In the genomic region with DNA sequence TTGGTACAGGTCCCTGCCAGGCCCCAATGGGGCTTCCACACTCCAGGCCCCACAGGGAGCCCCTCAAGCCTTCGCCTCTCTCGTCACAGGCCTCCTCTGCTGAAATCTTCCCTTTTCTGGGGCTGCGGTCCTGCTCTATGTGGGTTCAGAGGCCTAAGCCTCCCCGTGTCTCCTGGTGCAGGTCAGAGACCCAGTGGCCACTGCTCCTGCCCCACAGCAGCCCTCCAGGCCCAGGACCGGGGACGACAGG, we compare ENCODE assay signal across 9 cellular contexts. TPM values are rescaled to one million over a fixed set of nuclear protein-coding genes. Genes with fewer than 3 reads are reported as not detected.
DNase-seq lines count a peak whose midpoint lies in the region; ATAC-seq, FAIRE-seq and TF ChIP-seq lines count a peak whose summit lies in the region.
"Had no signal": no experiment of that assay in that cellular context is flagged by ENCODE, and none has a peak within 500 bp of the region (broad histone marks: within the 10 kb centered on the region; RNA-seq: fewer than 3 reads in every experiment).

No MANE protein-coding gene starts in this region.

- intact Hi-C loops in CD8-positive, alpha-beta T cell (cut with DNase I, micrococcal nuclease): loop anchor here in 1 of 2 experiments (2.0 kb wide), 2 partner anchors 14 to 26 kb away; no protein-coding TSS in a partner anchor
- intact Hi-C loops in prostate gland (cut with DNase I): no loop called here

- H3K23ac ChIP-seq in H1 (ENCODE audit: insufficient read length): no peak overlapping the region

- no peaks in the 10 kb centered on the region for H3K9me3 ChIP-seq in CD8-positive, alpha-beta T cell (ENCODE audit: low read length)
- H3K9me3 ChIP-seq in Karpas-422 (ENCODE audit: low read length) (no peaks in the 10 kb centered on the region), H1 (ENCODE audit: insufficient read depth in 2 of 2, low read depth in 1 of 2, low read length in 1 of 2) (peaks cover 4% of the 10 kb centered on the region in 2 experiments; a peak in 1 of 4 replicates), prostate gland (no peaks in the 10 kb centered on the region)

- H3K18ac ChIP-seq in H1 (ENCODE audit: extremely low read depth, low read length): peak overlapping the region; percentile 78; the same call in 1 of the 2 replicates

- no peaks in the 10 kb centered on the region for H3K36me3 Mint-ChIP-seq in CD8-positive, alpha-beta T cell

- H4K8ac ChIP-seq in H1 (ENCODE audit: extremely low read depth, insufficient read depth, low read length): peak overlapping the region; percentile 62; the same call in 1 of the 2 replicates

- H3K27ac ChIP-seq in CD8-positive, alpha-beta T cell (ENCODE audit: low read depth, low read length): peak overlapping the region; percentile 69
- H3K27ac ChIP-seq in Karpas-422 (ENCODE audit: low read length) (no peak overlapping the region), H1 (ENCODE audit: low read depth, low read length) (no peak overlapping the region), prostate gland (peak overlapping the region; percentile 78 to 83)

- TF ChIP-seq POLR2A in H1 (IDR thresholded peaks at IDR 0.05; ENCODE audit: control extremely low read depth in 1 of 2, low read depth in 2 of 2, low read length in 2 of 2): no peak
- no peak for TF ChIP-seq POLR2A in prostate gland (IDR thresholded peaks at IDR 0.05)

- no peak for TF ChIP-seq RAD21 in H1 (IDR thresholded peaks at IDR 0.05 in 1 of 2, conservative IDR thresholded peaks at IDR 0.05 in 1 of 2; ENCODE audit: low read depth in 2 of 2, low read length in 2 of 2)

- H3K79me1 ChIP-seq in H1 (ENCODE audit: low read depth, low read length): no peaks in the 10 kb centered on the region

- peaks cover 80% of the 10 kb centered on the region for H3K4me1 ChIP-seq in CD8-positive, alpha-beta T cell (ENCODE audit: insufficient read depth, low read length)
- H3K4me1 ChIP-seq in Karpas-422 (ENCODE audit: low read length) (peaks cover 12% of the 10 kb centered on the region), H1 (replicated peaks in 1 of 4; ENCODE audit: control insufficient read depth in 3 of 4, insufficient read depth in 4 of 4, low read length in 3 of 4) (peaks cover 0 to 14% (median 2%) of the 10 kb centered on the region in 4 experiments; a peak in 4 of 7 replicates), prostate gland (replicated peaks) (peaks cover 3% of the 10 kb centered on the region)

- H3K14ac ChIP-seq in H1 (ENCODE audit: insufficient read length): no peak overlapping the region

- H3K4me1 Mint-ChIP-seq in CD8-positive, alpha-beta T cell (ENCODE audit: low read depth): peaks cover 71% of the 10 kb centered on the region

- H3K79me2 ChIP-seq in Karpas-422 (ENCODE audit: low read length) (no peaks in the 10 kb centered on the region), H1 (ENCODE audit: control insufficient read depth in 1 of 2, insufficient read depth in 2 of 2, low read length in 2 of 2) (no peaks in the 10 kb centered on the region)

- no peak overlapping the region for H2AK5ac ChIP-seq in H1 (ENCODE audit: low read depth, low read length)

- peak overlapping the region; percentile 64; the same call in 1 of the 2 replicates for H2BK12ac ChIP-seq in H1 (ENCODE audit: low read depth, low read length)

- peak in 1 of 7 experiments; percentile 13 for DNase-seq in CD8-positive, alpha-beta T cell
- no peak for DNase-seq in Karpas-422
- peak in 1 of 2 experiments; percentile 43 for DNase-seq in H1 (ENCODE audit: low read depth in 1 of 2, low spot score in 2 of 2)
- DNase-seq in prostate gland (ENCODE audit: low spot score): no peak
- DNase-seq in NCI-H1417 treated with DMSO at 0.1 percent for 48 hours (lab: John Stamatoyannopoulos, UW): no peak
- DNase-seq: NCI-H2029 treated with DMSO at 0.1 percent for 48 hours had no signal

- H3K27me3 ChIP-seq in CD8-positive, alpha-beta T cell (ENCODE audit: insufficient read depth, low read length): no peaks in the 10 kb centered on the region
- H3K27me3 ChIP-seq in Karpas-422 (ENCODE audit: low read length): no peaks in the 10 kb centered on the region
- H3K27me3 ChIP-seq in H1 (replicated peaks in 1 of 4; ENCODE audit: control insufficient read depth in 3 of 4, extremely low read depth in 1 of 4, insufficient read depth in 3 of 4, low read length in 3 of 4): no peaks in the 10 kb centered on the region
- H3K27me3 ChIP-seq in prostate gland (replicated peaks; ENCODE audit: insufficient read depth): no peaks in the 10 kb centered on the region

- peak overlapping the region; percentile 95 for H3K27ac Mint-ChIP-seq in CD8-positive, alpha-beta T cell

- no peaks in the 10 kb centered on the region for H3K9me2 ChIP-seq in Karpas-422 (replicated peaks; ENCODE audit: insufficient read depth, low read length)

- H2BK20ac ChIP-seq in H1 (ENCODE audit: low read length): peak overlapping the region; percentile 26; the same call in 1 of the 2 replicates

- peak overlapping the region; percentile 42 for H3K56ac ChIP-seq in H1 (replicated peaks; ENCODE audit: insufficient read length, low read depth, low read length)

- H3K9me3 Mint-ChIP-seq in CD8-positive, alpha-beta T cell: no peaks in the 10 kb centered on the region

- no peak overlapping the region for H2BK120ac ChIP-seq in H1 (replicated peaks; ENCODE audit: low read depth, low read length)

- H3K4me3 Mint-ChIP-seq in CD8-positive, alpha-beta T cell: peak overlapping the region; percentile 50

- H3K4me3 ChIP-seq in CD8-positive, alpha-beta T cell (ENCODE audit: low read depth, low read length): peak overlapping the region; percentile 6
- H3K4me3 ChIP-seq in Karpas-422 (ENCODE audit: low read length) (no peak overlapping the region), H1 (ENCODE audit: extremely low read depth in 1 of 4, insufficient read depth in 2 of 4, low read depth in 3 of 4, low read length in 4 of 4) (no peak overlapping the region), prostate gland (no peak overlapping the region)

- CTCF ChIA-PET in CD8-positive, alpha-beta T cell (lab: Charles Lee): interaction anchor here (0.6 to 2.3 kb wide), 3 partner anchors 9 to 25 kb away, joined by 4 to 8 read pairs (median 7); no protein-coding TSS in a partner anchor
- CTCF ChIA-PET in H1 (lab: Charles Lee; ENCODE audit: partially characterized antibody): interaction anchor here (2.4 kb wide), 1 partner anchor 10 kb away, joined by 6 read pairs; no protein-coding TSS in a partner anchor

- H2AFZ ChIP-seq in Karpas-422 (ENCODE audit: low read length) (peak overlapping the region; percentile 69; the same call in 1 of the 2 replicates), H1 (ENCODE audit: low read length) (no peak overlapping the region)

- no peaks in the 10 kb centered on the region for H4K20me1 ChIP-seq in Karpas-422 (ENCODE audit: insufficient read depth, low read depth, low read length)
- no peaks in the 10 kb centered on the region for H4K20me1 ChIP-seq in H1 (replicated peaks in 1 of 2; ENCODE audit: control insufficient read depth in 1 of 2, insufficient read depth in 2 of 2, low read length in 2 of 2)

- WGBS in H1 (ENCODE audit: extremely low coverage in 1 of 2, insufficient coverage in 1 of 2, insufficient read length in 1 of 2, insufficient replicate concordance in 2 of 2, low coverage in 1 of 2, low lambda C conversion rate in 2 of 2, missing lambda C conversion rate in 1 of 2), 2 experiments: 86% methylated on average over 6 of the region's 6 CpGs; no CpG with 5 or more reads in 1 of the 2 experiments
- WGBS in prostate gland: 79% methylated on average over 6 of the region's 6 CpGs

- H3K27me3 Mint-ChIP-seq in CD8-positive, alpha-beta T cell (ENCODE audit: low read depth): no peaks in the 10 kb centered on the region

- peak overlapping the region; percentile 93 for H4K91ac ChIP-seq in H1 (replicated peaks; ENCODE audit: insufficient read length, low read length)

- H3K23me2 ChIP-seq in H1 (ENCODE audit: low read depth, low read length): no peaks in the 10 kb centered on the region

- ATAC-seq in CD8-positive, alpha-beta T cell: peak; percentile 20
- no peak for ATAC-seq in HG03159 (IDR thresholded peaks at IDR 0.05; ENCODE audit: unreplicated experiment)
- ATAC-seq in HG02610 (IDR thresholded peaks at IDR 0.05; ENCODE audit: unreplicated experiment): no peak
- no peak for ATAC-seq in HG03025 (IDR thresholded peaks at IDR 0.05; ENCODE audit: low FRiP score, unreplicated experiment)

- POLR2A ChIA-PET in CD8-positive, alpha-beta T cell (lab: Charles Lee): interaction anchor here (1.0 to 1.2 kb wide), 2 partner anchors 9 to 58 kb away, joined by 4 read pairs; no protein-coding TSS in a partner anchor
- POLR2A ChIA-PET in H1 (lab: Charles Lee; ENCODE audit: partially characterized antibody): interaction anchor here (1.1 to 1.2 kb wide), 2 partner anchors 17 to 26 kb away, joined by 3 read pairs; no protein-coding TSS in a partner anchor

- H3K9ac ChIP-seq in Karpas-422 (ENCODE audit: low read length): peak overlapping the region; percentile 50
- H3K9ac ChIP-seq in H1 (replicated peaks in 1 of 4; ENCODE audit: extremely low read depth in 1 of 4, low read depth in 3 of 4, low read length in 3 of 4): no peak overlapping the region

- H3K36me3 ChIP-seq in CD8-positive, alpha-beta T cell (ENCODE audit: insufficient read depth, low read length): no peaks in the 10 kb centered on the region
- H3K36me3 ChIP-seq in Karpas-422 (ENCODE audit: insufficient read depth, low read length): no peaks in the 10 kb centered on the region
- H3K36me3 ChIP-seq in H1 (ENCODE audit: control insufficient read depth in 2 of 4, insufficient read depth in 4 of 4, low read length in 3 of 4): no peaks in the 10 kb centered on the region
- H3K36me3 ChIP-seq in prostate gland: no peaks in the 10 kb centered on the region

- H4K5ac ChIP-seq in H1 (ENCODE audit: insufficient read length, low read depth, low read length): no peak overlapping the region

- H3K4ac ChIP-seq in H1 (replicated peaks; ENCODE audit: insufficient read length, low read depth, low read length): no peak overlapping the region

- H2BK15ac ChIP-seq in H1 (ENCODE audit: low read length): no peak overlapping the region

- no peak for FAIRE-seq in H1 (lab: Jason Lieb, UNC)

- H3K4me2 ChIP-seq in Karpas-422 (ENCODE audit: low read depth, low read length, poor library complexity, severe bottlenecking) (peak overlapping the region; percentile 47), H1 (ENCODE audit: insufficient read depth in 1 of 2, low read depth in 2 of 2, low read length in 2 of 2) (no peak overlapping the region)

- TF ChIP-seq CTCF in CD8-positive, alpha-beta T cell (IDR thresholded peaks at IDR 0.05): no peak
- TF ChIP-seq CTCF in H1 (IDR thresholded peaks at IDR 0.05; ENCODE audit: control extremely low read depth in 1 of 3, insufficient read depth in 1 of 3, low read depth in 1 of 3, low read length in 3 of 3) (no peak), prostate gland (IDR thresholded peaks at IDR 0.05) (no peak)

- TF ChIP-seq EP300 in H1 (IDR thresholded peaks at IDR 0.05; ENCODE audit: borderline replicate concordance in 1 of 2, low read depth in 2 of 2, low read length in 2 of 2): no peak

- peak overlapping the region; percentile 31; the same call in 1 of the 2 replicates for H2BK5ac ChIP-seq in H1 (ENCODE audit: low read depth, low read length)

RNA-seq across cellular contexts. Expression of gene IFITM3, which starts 5.9 kb away (rescaled TPM):
- total RNA-seq in CD8-positive, alpha-beta T cell: 1 to 10 TPM; 6.3 to 7.1 TPM
- total RNA-seq in Karpas-422 (2014; rRNA removed; shearing (Covaris generic); ENCODE audit: low replicate concordance): 1.7 TPM in 1 of 2 replicates, not detected in the other
- 230 and 238 TPM in 2 replicates for total RNA-seq in H1 (2021; fragmentation: NEBNext Ultra II Directional; extraction: Animal tissue kit (Norgen Biotek cat#: 25700))
- 666 and 779 TPM in 2 replicates for polyA plus RNA-seq in H1 (2011; rRNA removed)
- 365 TPM for polyA plus RNA-seq in H1 (2011; cell fraction: cytosol; rRNA removed)
- polyA plus RNA-seq in H1 (2011; cell fraction: nucleus; rRNA removed): 320 TPM
- polyA plus RNA-seq in H1 (2012, experiment 1 of 2): 512 to 625 TPM (median 570 TPM) in 4 replicates
- polyA plus RNA-seq in H1 (2012, experiment 2 of 2): 529 TPM
- 497 TPM for polyA plus RNA-seq in H1 (2013, experiment 1 of 2)
- 568 TPM for polyA plus RNA-seq in H1 (2013, experiment 2 of 2)
- polyA minus RNA-seq in H1 (2011; rRNA and poly(A)+ RNA removed): 133 and 217 TPM in 2 replicates
- 219 TPM for polyA minus RNA-seq in H1 (2011; cell fraction: cytosol; rRNA and poly(A)+ RNA removed)
- 99.5 TPM for polyA minus RNA-seq in H1 (2011; cell fraction: nucleus; rRNA and poly(A)+ RNA removed)
- 100 to 1,000 TPM; 123 to 477 TPM for total RNA-seq in prostate gland

RNA-seq across cellular contexts. Expression of gene IFITM1, which starts 12.7 kb away (rescaled TPM):
- 100 to 1,000 TPM; 223 to 251 TPM for total RNA-seq in CD8-positive, alpha-beta T cell
- 125 and 216 TPM in 2 replicates for total RNA-seq in Karpas-422 (2014; rRNA removed; shearing (Covaris generic); ENCODE audit: low replicate concordance)
- total RNA-seq in H1 (2021; fragmentation: NEBNext Ultra II Directional; extraction: Animal tissue kit (Norgen Biotek cat#: 25700)): 394 and 417 TPM in 2 replicates
- polyA plus RNA-seq in H1 (2011; rRNA removed): 1,464 and 1,887 TPM in 2 replicates
- polyA plus RNA-seq in H1 (2011; cell fraction: cytosol; rRNA removed): 1,079 TPM
- polyA plus RNA-seq in H1 (2011; cell fraction: nucleus; rRNA removed): 974 TPM
- 247 to 559 TPM (median 446 TPM) in 4 replicates for polyA plus RNA-seq in H1 (2012, experiment 1 of 2)
- 534 TPM for polyA plus RNA-seq in H1 (2012, experiment 2 of 2)
- 788 TPM for polyA plus RNA-seq in H1 (2013, experiment 1 of 2)
- 902 TPM for polyA plus RNA-seq in H1 (2013, experiment 2 of 2)
- polyA minus RNA-seq in H1 (2011; rRNA and poly(A)+ RNA removed): 336 and 605 TPM in 2 replicates
- polyA minus RNA-seq in H1 (2011; cell fraction: cytosol; rRNA and poly(A)+ RNA removed): 285 TPM
- polyA minus RNA-seq in H1 (2011; cell fraction: nucleus; rRNA and poly(A)+ RNA removed): 204 TPM
- 100 to 1,000 TPM in 1 of 2 donors, 10 to 100 TPM in 1; 73.9 to 182 TPM for total RNA-seq in prostate gland

RNA-seq across cellular contexts. Expression of gene IFITM2, which starts 18.9 kb away (rescaled TPM):
- 100 to 1,000 TPM; 283 to 295 TPM for total RNA-seq in CD8-positive, alpha-beta T cell
- total RNA-seq in Karpas-422 (2014; rRNA removed; shearing (Covaris generic); ENCODE audit: low replicate concordance): 18.5 and 19.4 TPM in 2 replicates
- 363 and 399 TPM in 2 replicates for total RNA-seq in H1 (2021; fragmentation: NEBNext Ultra II Directional; extraction: Animal tissue kit (Norgen Biotek cat#: 25700))
- 764 and 902 TPM in 2 replicates for polyA plus RNA-seq in H1 (2011; rRNA removed)
- polyA plus RNA-seq in H1 (2011; cell fraction: cytosol; rRNA removed): 381 TPM
- 326 TPM for polyA plus RNA-seq in H1 (2011; cell fraction: nucleus; rRNA removed)
- polyA plus RNA-seq in H1 (2012, experiment 1 of 2): 487 to 716 TPM (median 624 TPM) in 4 replicates
- polyA plus RNA-seq in H1 (2012, experiment 2 of 2): 666 TPM
- 1,170 TPM for polyA plus RNA-seq in H1 (2013, experiment 1 of 2)
- polyA plus RNA-seq in H1 (2013, experiment 2 of 2): 1,490 TPM
- polyA minus RNA-seq in H1 (2011; rRNA and poly(A)+ RNA removed): 220 and 246 TPM in 2 replicates
- 86.5 TPM for polyA minus RNA-seq in H1 (2011; cell fraction: cytosol; rRNA and poly(A)+ RNA removed)
- polyA minus RNA-seq in H1 (2011; cell fraction: nucleus; rRNA and poly(A)+ RNA removed): 58.9 TPM
- 100 to 1,000 TPM in 1 of 2 donors, 10 to 100 TPM in 1; 96.6 to 149 TPM for total RNA-seq in prostate gland

RNA-seq across cellular contexts. Expression of gene IFITM5, which starts 27.2 kb away (rescaled TPM):
- total RNA-seq in CD8-positive, alpha-beta T cell: not detected
- total RNA-seq in Karpas-422 (2014; rRNA removed; shearing (Covaris generic); ENCODE audit: low replicate concordance): not detected in 2 replicates
- not detected in 2 replicates for total RNA-seq in H1 (2021; fragmentation: NEBNext Ultra II Directional; extraction: Animal tissue kit (Norgen Biotek cat#: 25700))
- polyA plus RNA-seq in H1 (2011; rRNA removed): 0.50 TPM in 1 of 2 replicates, not detected in the other
- polyA plus RNA-seq in H1 (2011; cell fraction: cytosol; rRNA removed): 0.21 TPM
- polyA plus RNA-seq in H1 (2011; cell fraction: nucleus; rRNA removed): 0.30 TPM
- polyA plus RNA-seq in H1 (2012, experiment 1 of 2): 0.33 TPM in 1 of 4 replicates, not detected in the others
- polyA plus RNA-seq in H1 (2012, experiment 2 of 2): not detected
- polyA plus RNA-seq in H1 (2013, experiment 1 of 2): 0.26 TPM
- polyA plus RNA-seq in H1 (2013, experiment 2 of 2): 0.11 TPM
- polyA minus RNA-seq in H1 (2011; rRNA and poly(A)+ RNA removed): not detected in 2 replicates
- polyA minus RNA-seq in H1 (2011; cell fraction: cytosol; rRNA and poly(A)+ RNA removed): not detected
- polyA minus RNA-seq in H1 (2011; cell fraction: nucleus; rRNA and poly(A)+ RNA removed): not detected
- total RNA-seq in prostate gland: not detected

RNA-seq across cellular contexts. Expression of gene PGGHG, which starts 37.6 kb away (rescaled TPM):
- total RNA-seq in CD8-positive, alpha-beta T cell: 100 to 1,000 TPM; 902 to 919 TPM
- 17.0 and 24.2 TPM in 2 replicates for total RNA-seq in Karpas-422 (2014; rRNA removed; shearing (Covaris generic); ENCODE audit: low replicate concordance)
- total RNA-seq in H1 (2021; fragmentation: NEBNext Ultra II Directional; extraction: Animal tissue kit (Norgen Biotek cat#: 25700)): 52.9 and 60.7 TPM in 2 replicates
- polyA plus RNA-seq in H1 (2011; rRNA removed): 34.8 and 61.4 TPM in 2 replicates
- polyA plus RNA-seq in H1 (2011; cell fraction: cytosol; rRNA removed): 56.3 TPM
- polyA plus RNA-seq in H1 (2011; cell fraction: nucleus; rRNA removed): 681 TPM
- 50.3 to 86.1 TPM (median 73.3 TPM) in 4 replicates for polyA plus RNA-seq in H1 (2012, experiment 1 of 2)
- 36.1 TPM for polyA plus RNA-seq in H1 (2012, experiment 2 of 2)
- 44.0 TPM for polyA plus RNA-seq in H1 (2013, experiment 1 of 2)
- polyA plus RNA-seq in H1 (2013, experiment 2 of 2): 38.3 TPM
- polyA minus RNA-seq in H1 (2011; rRNA and poly(A)+ RNA removed): 8.6 and 10.8 TPM in 2 replicates
- 17.0 TPM for polyA minus RNA-seq in H1 (2011; cell fraction: cytosol; rRNA and poly(A)+ RNA removed)
- 53.3 TPM for polyA minus RNA-seq in H1 (2011; cell fraction: nucleus; rRNA and poly(A)+ RNA removed)
- total RNA-seq in prostate gland: 10 to 100 TPM; 18.4 to 63.1 TPM

Comparison
In these comparisons a context has a peak if more than half of its experiments do, and no peak if none do; other contexts are left out.
1. H3K27ac ChIP-seq: peak in CD8-positive, alpha-beta T cell (single experiment) and prostate gland (2 of 2); none in Karpas-422 (single experiment) and H1 (single experiment).
2. RNA of gene IFITM3, which starts 5.9 kb away (total RNA-seq): 123 to 477 TPM in prostate gland and 230 to 238 TPM in H1; 6.3 to 7.1 TPM in CD8-positive, alpha-beta T cell and 1.7 TPM in Karpas-422; every median in the first group is over 10 times any median in the second.